ENCODE assay signal across 8 cellular contexts in the genomic region with DNA sequence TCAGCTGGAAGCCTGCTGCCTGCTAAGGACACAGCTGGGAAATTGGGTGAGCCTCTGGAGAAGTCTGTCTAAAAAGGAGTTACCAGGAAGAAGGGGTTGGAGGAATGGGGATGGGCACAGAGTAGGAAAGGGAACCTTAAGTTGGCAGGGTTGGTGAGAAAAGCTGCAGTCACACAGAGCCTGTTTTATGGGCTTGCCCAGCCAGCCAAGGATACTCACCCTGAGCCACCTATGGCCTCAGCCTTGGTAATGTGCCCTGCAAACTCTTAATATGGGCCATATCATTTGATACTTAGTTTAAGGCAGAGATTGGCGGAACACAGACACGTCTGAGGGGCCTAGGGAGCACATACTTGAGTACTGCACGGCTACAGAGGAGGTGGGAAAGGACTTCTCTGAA.
"Had no signal": no experiment of that assay in that cellular context is flagged by ENCODE, and none has a peak within 500 bp of the region (broad histone marks: within the 10 kb centered on the region; RNA-seq: fewer than 3 reads in every experiment).

No MANE protein-coding gene starts in this region.

- ATAC-seq: GM23338, HepG2, K562 had no signal

- H2AFZ ChIP-seq: GM23338 had no signal

- H3K4me2 ChIP-seq: GM23338 had no signal

- FAIRE-seq: H1, H54, HepG2, K562 had no signal

- DNase-seq: H9, HCEC 1CT had no signal

- H3K27ac ChIP-seq: HL-60 had no signal

- H3K4me3 ChIP-seq: GM23338, K562 had no signal
